26 cellular contexts compared by ENCODE assay signal in genomic region chrX:42975906-42976305, GRCh38.
"Had no signal": no experiment of that assay in that cellular context is flagged by ENCODE, and none has a peak within 500 bp of the region (broad histone marks: within the 10 kb centered on the region; RNA-seq: fewer than 3 reads in every experiment).

No MANE protein-coding gene starts in this region.

- H3K27ac ChIP-seq: adrenal gland, coronary artery, esophagus squamous epithelium, gastroesophageal sphincter, heart right ventricle, left lung, ovary, stomach, suprapubic skin, tibial nerve, uterus, VCaP had no signal

- H3K9me3 ChIP-seq: adrenal gland, esophagus squamous epithelium, gastroesophageal sphincter, heart right ventricle, left lung, ovary, suprapubic skin, tibial nerve, uterus had no signal

- ATAC-seq: activated T-helper 17 cell treated with anti-CD3 and anti-CD28 coated beads, Interleukin-2, amount 50 U/mL, for 72 hours; gastroesophageal sphincter; heart right ventricle; left lung; natural killer cell; right cardiac atrium; stimulated activated effector memory CD8-positive, alpha-beta T cell treated with anti-CD3 and anti-CD28 coated beads, Interleukin-12 subunit alpha, Interleukin-12 subunit beta, amount 100 ng/mL, for 72 hours had no signal

- H3K4me3 ChIP-seq: adrenal gland, coronary artery, esophagus squamous epithelium, gastroesophageal sphincter, heart right ventricle, left lung, lung, ovary, stomach, suprapubic skin, tibial nerve, uterus had no signal

- FAIRE-seq: astrocyte had no signal

- DNase-seq: activated CD4-positive, CD25-positive, alpha-beta regulatory T cell treated with anti-CD3 and anti-CD28 coated beads, Interleukin-2, amount 50 U/mL, for 72 hours; activated CD8-positive, alpha-beta memory T cell treated with anti-CD3 and anti-CD28 coated beads for 24 hours; activated CD8-positive, alpha-beta memory T cell treated with anti-CD3 and anti-CD28 coated beads, Interleukin-2, amount 50 U/mL, for 4 hours; activated naive CD4-positive, alpha-beta T cell; activated T-cell treated with anti-CD3 and anti-CD28 coated beads, Interleukin-2, amount 50 U/mL, for 24 hours; adrenal gland; esophagus squamous epithelium; heart right ventricle; left lung; natural killer cell; ovary; right cardiac atrium; stimulated activated CD4-positive, alpha-beta T cell treated with anti-CD3 and anti-CD28 coated beads, Interleukin-2, amount 100 ng/mL, for 24 hours; SW 1271; T-helper 2 cell; uterus had no signal

- H3K27me3 ChIP-seq: adrenal gland, esophagus squamous epithelium, gastroesophageal sphincter, heart right ventricle, left lung, ovary, stomach, suprapubic skin, tibial nerve, uterus had no signal

- H3K4me1 ChIP-seq: adrenal gland, esophagus squamous epithelium, gastroesophageal sphincter, heart right ventricle, left lung, stomach, suprapubic skin, tibial nerve, uterus had no signal

- H3K36me3 ChIP-seq: adrenal gland, esophagus squamous epithelium, gastroesophageal sphincter, heart right ventricle, left lung, ovary, stomach, suprapubic skin, tibial nerve, uterus had no signal
